In genomic region chr16:70390774-70391173, GRCh38 we compare ENCODE assay signal across 25 cellular contexts. TPM values are rescaled to one million over a fixed set of nuclear protein-coding genes. Genes with fewer than 3 reads are reported as not detected.
DNase-seq lines count a peak whose midpoint lies in the region; ATAC-seq and TF ChIP-seq lines count a peak whose summit lies in the region.
"Had no signal": no experiment of that assay in that cellular context is flagged by ENCODE, and none has a peak within 500 bp of the region (broad histone marks: within the 10 kb centered on the region; RNA-seq: fewer than 3 reads in every experiment).

No MANE protein-coding gene starts in this region.

- H3K9me3 ChIP-seq in breast epithelium (no peaks in the 10 kb centered on the region), lower lobe of right lung (no peaks in the 10 kb centered on the region), upper lobe of right lung (no peaks in the 10 kb centered on the region)

- TF ChIP-seq POLR2A in breast epithelium (IDR thresholded peaks at IDR 0.05) = no peak

- TF ChIP-seq CTCF in breast epithelium (IDR thresholded peaks at IDR 0.05) (no peak), lower lobe of right lung (IDR thresholded peaks at IDR 0.05) (no peak), upper lobe of right lung (IDR thresholded peaks at IDR 0.05) (no peak)

- H3K4me3 ChIP-seq in breast epithelium (no peak overlapping the region), lower lobe of right lung (no peak overlapping the region), upper lobe of right lung (no peak overlapping the region)
- H3K4me3 ChIP-seq: GM23248 had no signal

- H3K27ac ChIP-seq in breast epithelium = peak overlapping the region in 1 of 2 donors; percentile 62
- H3K27ac ChIP-seq in lower lobe of right lung = no peak overlapping the region
- H3K27ac ChIP-seq in upper lobe of right lung = no peak overlapping the region
- H3K27ac ChIP-seq: GM23248 had no signal

- H3K27me3 ChIP-seq in breast epithelium (no peaks in the 10 kb centered on the region), lower lobe of right lung (ENCODE audit: low read depth) (no peaks in the 10 kb centered on the region), upper lobe of right lung (no peaks in the 10 kb centered on the region)

- in situ Hi-C loops in T47D (cut with HindIII; ENCODE audit: low pct_unique_long_range_greater_than_20kb, low sequenced_read_pairs) = no loop called here

- DNase-seq in T47D (ENCODE audit: low read depth in 1 of 2, low spot score in 1 of 2) (peak; percentile 66 to 90), breast epithelium (ENCODE audit: low spot score in 2 of 2) (no peak), cerebellar cortex (ENCODE audit: low spot score) (peak; percentile 53), lower lobe of right lung (no peak), upper lobe of right lung (no peak), HuH-7.5 (ENCODE audit: low spot score) (no peak)
- no peak for DNase-seq in stimulated activated CD4-positive, alpha-beta T cell treated with anti-CD3 and anti-CD28 coated beads, Interleukin-4, amount 100 ng/mL, for 1 hour
- DNase-seq: activated CD4-positive, alpha-beta T cell treated with anti-CD3 and anti-CD28 coated beads, Interleukin-2, amount 50 U/mL, for 48 hours; activated CD4-positive, CD25-positive, alpha-beta regulatory T cell; AML-193; CD8-positive, alpha-beta memory T cell; cerebellar nuclear complex; erythroblast; foreskin fibroblast; GM23248; HFFc6; immature natural killer cell; NCI-H187 treated with DMSO at 0.1 percent for 48 hours; NCI-H2227 treated with DMSO at 0.1 percent for 48 hours; NCI-H774; Right ventricle myocardium superior; stimulated activated CD4-positive, alpha-beta T cell treated with anti-CD3 and anti-CD28 coated beads, Interleukin-15, amount 100 ng/mL, for 24 hours; T-helper 9 cell had no signal

- no peaks in the 10 kb centered on the region for H3K36me3 ChIP-seq in breast epithelium
- peaks cover 24% of the 10 kb centered on the region for H3K36me3 ChIP-seq in lower lobe of right lung
- H3K36me3 ChIP-seq in upper lobe of right lung = peaks cover 22% of the 10 kb centered on the region

- ATAC-seq in lower lobe of right lung = peak; percentile 46 to 59
- ATAC-seq in upper lobe of right lung = peak; percentile 52
- no peak for ATAC-seq in HG03439 (IDR thresholded peaks at IDR 0.05; ENCODE audit: unreplicated experiment)
- ATAC-seq: activated naive CD4-positive, alpha-beta T cell treated with anti-CD3 and anti-CD28 coated beads, Interleukin-2, amount 50 U/mL, for 72 hours had no signal

- no peaks in the 10 kb centered on the region for H3K4me1 ChIP-seq in breast epithelium
- H3K4me1 ChIP-seq in lower lobe of right lung = no peaks in the 10 kb centered on the region
- H3K4me1 ChIP-seq in upper lobe of right lung = no peaks in the 10 kb centered on the region

- intact Hi-C loops in breast epithelium (cut with DNase I; ENCODE audit: low total_unique reads) = no loop called here
- intact Hi-C loops in lower lobe of right lung (cut with DNase I) = no loop called here
- intact Hi-C loops in upper lobe of right lung (cut with DNase I) = no loop called here

RNA-seq across cellular contexts. Expression of gene DDX19A, which starts 44.1 kb away (rescaled TPM):
- total RNA-seq in breast epithelium (10 to 100 TPM; 42.6 to 45.5 (median 45.2) TPM), lower lobe of right lung (24.5 TPM), upper lobe of right lung (33.0 TPM)

RNA-seq across cellular contexts. Expression of gene ST3GAL2, which starts 48.1 kb away (rescaled TPM):
- total RNA-seq in breast epithelium (10 to 100 TPM in 2 of 3 donors, 1 to 10 TPM in 1; 7.8 to 13.4 (median 11.5) TPM), lower lobe of right lung (31.8 TPM), upper lobe of right lung (30.9 TPM)

Comparison
In these comparisons a context has a peak if more than half of its experiments do, and no peak if none do; other contexts are left out.
1. DNase-seq: peak in T47D (2 of 2) and cerebellar cortex (single experiment); none in breast epithelium (0 of 2), lower lobe of right lung (single experiment), upper lobe of right lung (single experiment), HuH-7.5 (single experiment) and stimulated activated CD4-positive, alpha-beta T cell treated with anti-CD3 and anti-CD28 coated beads, Interleukin-4, amount 100 ng/mL, for 1 hour (single experiment).